Comparison of ENCODE assay signal across 1 cellular context in the genomic region with DNA sequence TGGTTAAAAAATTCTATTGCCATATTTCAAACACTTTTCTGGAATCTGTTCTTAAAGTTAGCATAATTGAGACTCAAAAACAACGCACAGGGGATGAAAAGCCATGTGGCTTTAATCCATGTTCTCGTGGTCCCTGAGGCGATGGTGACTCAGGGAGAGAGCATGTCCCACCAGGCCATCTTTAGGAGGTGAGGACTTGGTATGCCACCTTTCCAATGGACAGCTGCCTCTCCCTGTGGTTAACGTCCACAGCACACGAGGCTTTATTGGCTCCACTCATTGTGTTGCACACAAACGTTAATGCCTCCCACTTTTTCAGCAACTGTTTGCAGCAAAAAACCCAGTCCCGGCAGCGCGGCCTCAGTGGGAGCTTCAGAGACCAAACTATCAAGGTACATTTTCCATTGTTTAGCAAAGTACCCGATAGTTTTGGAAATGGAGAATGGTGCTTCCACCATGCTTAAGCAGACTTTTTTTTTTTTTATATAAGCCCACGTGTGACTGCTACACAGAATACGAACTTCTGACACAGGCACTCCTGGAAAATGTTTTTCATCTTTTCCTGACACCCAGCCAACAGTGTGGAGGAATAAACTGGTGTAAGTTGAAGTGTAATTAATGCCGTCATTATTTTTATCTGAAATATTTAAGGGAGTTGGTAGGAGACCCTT.
TF ChIP-seq lines count a peak whose summit lies in the region.

No MANE protein-coding gene starts in this region.

TF ChIP-seq in endothelial cell of umbilical vein, 7 proteins besides CTCF, POLR2A, EP300 and RAD21:
- no peak for TF ChIP-seq MYC (IDR thresholded peaks at IDR 0.05; ENCODE audit: low read depth, low read length)
- no peak for TF ChIP-seq POLR2AphosphoS5 (IDR thresholded peaks at IDR 0.05; ENCODE audit: insufficient read depth, low read depth, low read length)
- no peak for TF ChIP-seq GATA2 (IDR thresholded peaks at IDR 0.05; ENCODE audit: insufficient read depth, insufficient read length, low read depth, low read length)
- TF ChIP-seq, protein P1, sequence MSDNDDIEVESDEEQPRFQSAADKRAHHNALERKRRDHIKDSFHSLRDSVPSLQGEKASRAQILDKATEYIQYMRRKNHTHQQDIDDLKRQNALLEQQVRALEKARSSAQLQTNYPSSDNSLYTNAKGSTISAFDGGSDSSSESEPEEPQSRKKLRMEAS (IDR thresholded peaks at IDR 0.05; ENCODE audit: insufficient read depth, insufficient read length): no peak
- TF ChIP-seq JUN (IDR thresholded peaks at IDR 0.05; ENCODE audit: borderline replicate concordance, insufficient read depth, insufficient read length, low read depth): no peak
